1 cellular context compared by ENCODE assay signal in genomic region chr9:114156658-114157421, GRCh38.
TF ChIP-seq lines count a peak whose summit lies in the region.

No MANE protein-coding gene starts in this region.

TF ChIP-seq in K562, 482 proteins besides CTCF, POLR2A, EP300 and RAD21:
- TF ChIP-seq MEF2A (IDR thresholded peaks at IDR 0.05; ENCODE audit: control insufficient read depth, low read depth, low read length) (no peak), RUNX1 (IDR thresholded peaks at IDR 0.05; ENCODE audit: low read depth) (no peak), CC2D1A (IDR thresholded peaks at IDR 0.05) (no peak), ZFP36 (IDR thresholded peaks at IDR 0.05; ENCODE audit: low read depth, low read length, partially characterized antibody) (no peak), ZFP91 (CRISPR knock-in tag; IDR thresholded peaks at IDR 0.05) (no peak), PHF20 (IDR thresholded peaks at IDR 0.05; ENCODE audit: partially characterized antibody) (no peak)
